In genomic region chr5:139795074-139796001, GRCh38 we compare ENCODE assay signal across 8 cellular contexts. TPM values are rescaled to one million over a fixed set of nuclear protein-coding genes. Genes with fewer than 3 reads are reported as not detected.
DNase-seq lines count a peak whose midpoint lies in the region; ATAC-seq, FAIRE-seq and TF ChIP-seq lines count a peak whose summit lies in the region.

Gene PSD2, plus strand, starts transcription at chr5:139795808. Its CDS starts 13,633 bp downstream, at chr5:139809441.

- no peaks in the 10 kb centered on the region for H4K20me1 ChIP-seq in hepatocyte (ENCODE audit: insufficient read depth, poor library complexity, severe bottlenecking)

- no peak for FAIRE-seq in H54 (lab: Jason Lieb, UNC)

- no peaks in the 10 kb centered on the region for H3K36me3 ChIP-seq in ACC112 (ENCODE audit: insufficient read depth, low read length)
- no peaks in the 10 kb centered on the region for H3K36me3 ChIP-seq in hepatocyte (replicated peaks; ENCODE audit: insufficient read depth, low read depth)

- no peak for ATAC-seq in GM21786 (IDR thresholded peaks at IDR 0.05; ENCODE audit: unreplicated experiment)

- H3K79me2 ChIP-seq in ACC112 (ENCODE audit: control insufficient read depth, insufficient read depth, low read length, unreplicated experiment), result no peaks in the 10 kb centered on the region
- no peaks in the 10 kb centered on the region for H3K79me2 ChIP-seq in hepatocyte

- H3K4me3 ChIP-seq in ACC112 (ENCODE audit: low read depth, low read length), result peak within 1 kb of the TSS; percentile 49; the same call in 1 of the 2 replicates
- H3K4me3 ChIP-seq in hepatocyte, result no peak within 1 kb of the TSS

- H3K4me1 ChIP-seq in ACC112 (ENCODE audit: control insufficient read depth, insufficient read depth, low read length, unreplicated experiment) (no peaks in the 10 kb centered on the region), hepatocyte (ENCODE audit: insufficient read depth) (no peaks in the 10 kb centered on the region)

- in situ Hi-C loops in GM13977 (cut with MboI; ENCODE audit: low pct_unique_long_range_greater_than_20kb, low sequenced_read_pairs, unreplicated experiment), result loop anchor here (25.0 kb wide), 1 partner anchor 367 kb away; no protein-coding TSS in a partner anchor

- no peaks in the 10 kb centered on the region for H3K9me2 ChIP-seq in hepatocyte (replicated peaks; ENCODE audit: insufficient read depth)

- no peak for TF ChIP-seq POLR2A in H54 (IDR thresholded peaks at IDR 0.05; ENCODE audit: low read depth, low read length)

- DNase-seq in H54 (ENCODE audit: insufficient read length, low spot score) (peak; percentile 68), hepatocyte (ENCODE audit: low spot score) (peak; percentile 43), GM13977 (ENCODE audit: low spot score) (no peak), NCI-H524 treated with DMSO at 0.1 percent for 48 hours (lab: John Stamatoyannopoulos, UW) (no peak)
- peak; percentile 67 for DNase-seq in activated effector memory CD4-positive, alpha-beta T cell treated with anti-CD3 and anti-CD28 coated beads, Interleukin-2, amount 50 U/mL, for 16 hours
- peak; percentile 38 for DNase-seq in stimulated activated CD8-positive, alpha-beta memory T cell treated with anti-CD3 and anti-CD28 coated beads, Interleukin-4, amount 100 ng/mL, for 48 hours

- 3% methylated on average over 10 of the region's 83 CpGs for WGBS in hepatocyte (ENCODE audit: low lambda C conversion rate, missing lambda C conversion rate)

- TF ChIP-seq CTCF in hepatocyte (IDR thresholded peaks at IDR 0.05; ENCODE audit: poor library complexity) (no peak), GM13977 (IDR thresholded peaks at IDR 0.05; ENCODE audit: extremely low read depth, insufficient read depth, missing control alignments) (no peak)

- peak within 1 kb of the TSS; percentile 81 for H3K4me2 ChIP-seq in hepatocyte

- H3K27me3 ChIP-seq in ACC112 (ENCODE audit: insufficient read depth, low read length) (peaks cover 72% of the 10 kb centered on the region), hepatocyte (peaks cover 78% of the 10 kb centered on the region)

- no peak within 1 kb of the TSS for H3K27ac ChIP-seq in ACC112 (ENCODE audit: low read depth, low read length)
- H3K27ac ChIP-seq in hepatocyte, result no peak within 1 kb of the TSS

- H3K9me3 ChIP-seq in hepatocyte (ENCODE audit: low read depth), result no peaks in the 10 kb centered on the region

- H2AFZ ChIP-seq in ACC112 (ENCODE audit: low read length, unreplicated experiment) (no peak within 1 kb of the TSS), hepatocyte (no peak within 1 kb of the TSS)

RNA-seq across cellular contexts. Expression of gene PSD2, which starts in this region (rescaled TPM):
- total RNA-seq in hepatocyte, result not detected in 2 replicates
- polyA plus RNA-seq in hepatocyte, result 0.54 TPM in 1 of 2 replicates, not detected in the other

Comparison
In these comparisons a context has a peak if more than half of its experiments do, and no peak if none do; other contexts are left out.
1. Peak in DNase-seq and H3K4me2 ChIP-seq in hepatocyte; RNA of the gene not detected or under 1 TPM.
2. DNase-seq: peak in H54 (single experiment), activated effector memory CD4-positive, alpha-beta T cell treated with anti-CD3 and anti-CD28 coated beads, Interleukin-2, amount 50 U/mL, for 16 hours (single experiment) and stimulated activated CD8-positive, alpha-beta memory T cell treated with anti-CD3 and anti-CD28 coated beads, Interleukin-4, amount 100 ng/mL, for 48 hours (single experiment); none in GM13977 (single experiment) and NCI-H524 treated with DMSO at 0.1 percent for 48 hours (single experiment).